8 cellular contexts compared by ENCODE assay signal in the genomic region with DNA sequence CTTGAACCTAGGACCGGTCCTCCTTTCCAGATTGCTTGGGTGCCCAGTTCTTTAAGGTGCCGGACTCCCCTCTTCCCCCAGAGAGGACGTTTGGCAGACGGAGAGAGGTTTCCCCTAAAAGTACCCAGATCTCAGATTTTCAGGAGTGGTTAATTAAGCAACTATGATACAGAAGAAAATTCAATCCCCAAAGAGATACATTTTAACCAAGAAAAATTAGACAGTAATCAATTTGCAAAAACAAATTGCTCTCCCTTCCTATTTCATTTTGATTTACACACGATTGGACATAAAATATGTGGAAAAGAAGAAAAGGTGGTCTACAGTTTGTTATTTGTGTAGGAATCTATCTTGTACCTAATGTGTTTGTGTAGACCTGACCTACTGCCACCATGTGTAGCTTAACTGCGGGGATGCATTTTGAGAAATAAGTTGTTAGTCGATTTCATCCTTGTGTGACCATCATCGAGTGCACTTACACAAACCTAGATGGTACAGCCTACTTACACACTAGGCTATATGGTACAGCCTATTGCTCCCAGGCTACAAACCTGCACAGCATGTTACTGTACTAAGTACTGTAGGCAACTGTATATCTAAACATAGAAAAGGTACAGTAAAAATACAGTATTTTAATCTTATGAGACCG. TPM values are rescaled to one million over a fixed set of nuclear protein-coding genes. Genes with fewer than 3 reads are reported as not detected.
DNase-seq lines count a peak whose midpoint lies in the region; ATAC-seq and TF ChIP-seq lines count a peak whose summit lies in the region.

No MANE protein-coding gene starts in this region.

- TF ChIP-seq CTCF in Panc1 (IDR thresholded peaks at IDR 0.05) (no peak), epithelial cell of esophagus (IDR thresholded peaks at IDR 0.05; ENCODE audit: insufficient read depth, low read depth, low read length, missing control alignments) (no peak), osteocyte (IDR thresholded peaks at IDR 0.05) (no peak)

- POLR2A ChIA-PET in Panc1 (lab: Charles Lee), result interaction anchor here (0.6 to 0.7 kb wide), 2 partner anchors 59 to 644 kb away, joined by 3 read pairs; no protein-coding TSS in a partner anchor

- ATAC-seq in Panc1, result no peak; the same call in 1 of the 2 replicates
- no peak for ATAC-seq in GM21619 (IDR thresholded peaks at IDR 0.05; ENCODE audit: unreplicated experiment)

- peak overlapping the region; percentile 89 for H3K27ac ChIP-seq in Panc1 (ENCODE audit: low read length)

- intact Hi-C loops in Panc1 (cut with micrococcal nuclease; ENCODE audit: unreplicated experiment), result no loop called here

- no peaks in the 10 kb centered on the region for H3K27me3 Mint-ChIP-seq in osteocyte (ENCODE audit: unreplicated experiment)

- in situ Hi-C loops in Panc1 (cut with HindIII; ENCODE audit: low pct_unique_long_range_greater_than_20kb, low sequenced_read_pairs), result no loop called here

- H3K36me3 Mint-ChIP-seq in osteocyte (ENCODE audit: unreplicated experiment), result peaks cover 18% of the 10 kb centered on the region

- BruUV-seq in Panc1 (replicated peaks; lab: Mats Ljungman, UMichigan), result no TSS peak

- H3K4me1 ChIP-seq in Panc1 (ENCODE audit: control insufficient read depth, insufficient read depth, low read length), result peaks cover 7% of the 10 kb centered on the region; the same call in 1 of the 2 replicates

- peak overlapping the region; percentile 98 for H3K4me3 Mint-ChIP-seq in osteocyte (ENCODE audit: unreplicated experiment)

- H3K4me3 ChIP-seq in Panc1 (ENCODE audit: low read depth in 2 of 2, low read length in 2 of 2), result peak overlapping the region; percentile 87 to 88
- H3K4me3 ChIP-seq in epithelial cell of esophagus (ENCODE audit: low read length), result peak overlapping the region; percentile 81

- H3K36me3 ChIP-seq in Panc1 (ENCODE audit: control insufficient read depth, insufficient read depth, low read length), result peaks cover 12% of the 10 kb centered on the region

- H3K27ac Mint-ChIP-seq in osteocyte (ENCODE audit: unreplicated experiment), result peak overlapping the region; percentile 98

- H3K27me3 ChIP-seq in Panc1 (ENCODE audit: control insufficient read depth, insufficient read depth, low read length), result no peaks in the 10 kb centered on the region

- DNase-seq in NCI-H146 (lab: John Stamatoyannopoulos, UW), result peak; percentile 14
- no peak for DNase-seq in NCI-H146 treated with DMSO at 0.1 percent for 48 hours (lab: John Stamatoyannopoulos, UW; ENCODE audit: unreplicated experiment)
- no peak for DNase-seq in Panc1 (ENCODE audit: low read depth, low spot score)
- DNase-seq in epithelial cell of esophagus (ENCODE audit: low read depth), result peak; percentile 20
- DNase-seq in osteocyte (ENCODE audit: extremely low spot score, unreplicated experiment), result no peak
- no peak for DNase-seq in D341Med (ENCODE audit: low spot score)
- no peak for DNase-seq in kidney glomerular epithelial cell (lab: John Stamatoyannopoulos, UW)

- CTCF ChIA-PET in Panc1 (lab: Charles Lee), result no interaction called here

- no peaks in the 10 kb centered on the region for H3K9me3 ChIP-seq in Panc1 (ENCODE audit: control insufficient read depth, insufficient read depth, low read depth, low read length)

- H3K4me1 Mint-ChIP-seq in osteocyte (ENCODE audit: unreplicated experiment), result peaks cover 20% of the 10 kb centered on the region

- no peaks in the 10 kb centered on the region for H3K9me3 Mint-ChIP-seq in osteocyte (ENCODE audit: unreplicated experiment)

RNA-seq across cellular contexts. Expression of gene RPAP2, which starts 0.7 kb away (rescaled TPM):
- 16.3 TPM for total RNA-seq in Panc1 (2021; ENCODE audit: unreplicated experiment)
- polyA plus RNA-seq in Panc1 (2012; ENCODE audit: insufficient read length), result 5.5 TPM
- total RNA-seq in osteocyte, result 29.0 and 32.6 TPM in 2 replicates

RNA-seq across cellular contexts. Expression of gene GLMN, which starts 0.8 kb away (rescaled TPM):
- total RNA-seq in Panc1 (2021; ENCODE audit: unreplicated experiment) (10.4 TPM), osteocyte (11.8 and 12.1 TPM in 2 replicates)
- polyA plus RNA-seq in Panc1 (2012; ENCODE audit: insufficient read length), result 3.4 TPM

Comparison
In these comparisons a context has a peak if more than half of its experiments do, and no peak if none do; other contexts are left out.
1. DNase-seq: peak in NCI-H146 (single experiment) and epithelial cell of esophagus (single experiment); none in NCI-H146 treated with DMSO at 0.1 percent for 48 hours (single experiment), Panc1 (single experiment), osteocyte (single experiment), D341Med (single experiment) and kidney glomerular epithelial cell (single experiment).